9 cellular contexts compared by ENCODE assay signal in genomic region chr5:95870105-95870672, GRCh38. TPM values are rescaled to one million over a fixed set of nuclear protein-coding genes. Genes with fewer than 3 reads are reported as not detected.
DNase-seq lines count a peak whose midpoint lies in the region; ATAC-seq, FAIRE-seq and TF ChIP-seq lines count a peak whose summit lies in the region.
"Had no signal": no experiment of that assay in that cellular context is flagged by ENCODE, and none has a peak within 500 bp of the region (broad histone marks: within the 10 kb centered on the region; RNA-seq: fewer than 3 reads in every experiment).

No MANE protein-coding gene starts in this region.

- TF ChIP-seq CTCF in neural progenitor cell (IDR thresholded peaks at IDR 0.05) = no peak
- no peak for TF ChIP-seq CTCF in D721Med (IDR thresholded peaks at IDR 0.05; ENCODE audit: insufficient read depth, missing control alignments)

- no peak overlapping the region for H3K4me2 ChIP-seq in neural progenitor cell

- H3F3A ChIP-seq in neural progenitor cell (ENCODE audit: low read depth) = no peaks in the 10 kb centered on the region

- CTCF ChIA-PET in activated CD4-positive, alpha-beta memory T cell treated with anti-CD3 and anti-CD28 coated beads for 36 hours (lab: Charles Lee) = interaction anchor here (0.6 to 3.8 kb wide), 11 partner anchors 11 to 732 kb away, joined by 3 to 18 read pairs (median 4); partner anchors contain the start of gene ELL2

- H3K36me3 ChIP-seq in neural progenitor cell = no peaks in the 10 kb centered on the region

- H3K27me3 ChIP-seq in right cardiac atrium (ENCODE audit: control insufficient read depth, insufficient read depth) = no peaks in the 10 kb centered on the region
- no peaks in the 10 kb centered on the region for H3K27me3 ChIP-seq in neural progenitor cell

- peak overlapping the region; percentile 98 for H3K27ac Mint-ChIP-seq in activated CD4-positive, alpha-beta memory T cell treated with anti-CD3 and anti-CD28 coated beads for 36 hours
- no peak overlapping the region for H3K27ac Mint-ChIP-seq in neural progenitor cell

- H3K4me1 ChIP-seq in right cardiac atrium (ENCODE audit: control insufficient read depth, insufficient read depth, low read length) (peaks cover 4% of the 10 kb centered on the region), neural progenitor cell (peaks cover 4% of the 10 kb centered on the region)

- peaks cover 2% of the 10 kb centered on the region for H3K9me3 Mint-ChIP-seq in activated CD4-positive, alpha-beta memory T cell treated with anti-CD3 and anti-CD28 coated beads for 36 hours
- H3K9me3 Mint-ChIP-seq in neural progenitor cell = peaks cover 5% of the 10 kb centered on the region

- no peak for FAIRE-seq in D721Med (lab: Jason Lieb, UNC)
- FAIRE-seq: A204.1 had no signal

- H3K27me3 Mint-ChIP-seq in activated CD4-positive, alpha-beta memory T cell treated with anti-CD3 and anti-CD28 coated beads for 36 hours = no peaks in the 10 kb centered on the region
- no peaks in the 10 kb centered on the region for H3K27me3 Mint-ChIP-seq in neural progenitor cell (ENCODE audit: insufficient read depth, low read depth)

- H3K9me3 ChIP-seq in right cardiac atrium (ENCODE audit: control insufficient read depth, low read length) (no peaks in the 10 kb centered on the region), neural progenitor cell (ENCODE audit: low read depth) (no peaks in the 10 kb centered on the region)

- no peaks in the 10 kb centered on the region for H3K79me2 ChIP-seq in neural progenitor cell (ENCODE audit: low read depth)

- H3K4me3 Mint-ChIP-seq in activated CD4-positive, alpha-beta memory T cell treated with anti-CD3 and anti-CD28 coated beads for 36 hours = peak overlapping the region; percentile 54
- H3K4me3 Mint-ChIP-seq in neural progenitor cell = no peak overlapping the region

- ATAC-seq in HG03175 (IDR thresholded peaks at IDR 0.05; ENCODE audit: unreplicated experiment) (peak; percentile 54), right cardiac atrium (peak; percentile 32 to 74)

- no peak overlapping the region for H2AFZ ChIP-seq in neural progenitor cell (replicated peaks)

- H3K9ac ChIP-seq in neural progenitor cell = no peak overlapping the region

- DNase-seq in activated CD4-positive, CD25-positive, alpha-beta regulatory T cell treated with anti-CD3 and anti-CD28 coated beads, Interleukin-2, amount 50 U/mL, for 16 hours (ENCODE audit: low read depth, low spot score) = peak; percentile 7
- DNase-seq in activated CD4-positive, CD25-positive, alpha-beta regulatory T cell treated with anti-CD3 and anti-CD28 coated beads, Interleukin-2, amount 50 U/mL, for 72 hours = no peak
- peak; percentile 71 for DNase-seq in activated CD4-positive, alpha-beta memory T cell treated with anti-CD3 and anti-CD28 coated beads for 36 hours
- DNase-seq in right cardiac atrium (no peak), neural progenitor cell (ENCODE audit: low spot score) (no peak), D721Med (ENCODE audit: insufficient read length, low spot score) (no peak)
- DNase-seq in stimulated activated CD8-positive, alpha-beta memory T cell treated with anti-CD3 and anti-CD28 coated beads, Interleukin-7, amount 100 ng/mL, for 4 hours (ENCODE audit: low read depth in 2 of 2) = peak; percentile 47 to 58

- H4K20me1 ChIP-seq in neural progenitor cell (ENCODE audit: low read depth) = no peaks in the 10 kb centered on the region

- H3K27ac ChIP-seq in right cardiac atrium (ENCODE audit: low read length) (no peak overlapping the region), neural progenitor cell (no peak overlapping the region)

- no peak overlapping the region for H3K4me3 ChIP-seq in right cardiac atrium (ENCODE audit: low read length)
- H3K4me3 ChIP-seq in neural progenitor cell = no peak overlapping the region

- intact Hi-C loops in activated CD4-positive, alpha-beta memory T cell treated with anti-CD3 and anti-CD28 coated beads for 36 hours (cut with micrococcal nuclease) = loop anchor here (1.0 to 5.0 kb wide), 13 partner anchors 11 to 832 kb away; no protein-coding TSS in a partner anchor
- intact Hi-C loops in right cardiac atrium (cut with DNase I) = no loop called here

- WGBS in right cardiac atrium = 49% methylated on average over 1 of the region's 1 CpG

- POLR2A ChIA-PET in activated CD4-positive, alpha-beta memory T cell treated with anti-CD3 and anti-CD28 coated beads for 36 hours (lab: Charles Lee) = interaction anchor here (0.6 to 4.0 kb wide), 8 partner anchors 10 to 351 kb away, joined by 3 to 29 read pairs (median 3); partner anchors contain the start of gene GLRX

- H3K36me3 Mint-ChIP-seq in activated CD4-positive, alpha-beta memory T cell treated with anti-CD3 and anti-CD28 coated beads for 36 hours = peaks cover 1% of the 10 kb centered on the region
- no peaks in the 10 kb centered on the region for H3K36me3 Mint-ChIP-seq in neural progenitor cell

- H3K4me1 Mint-ChIP-seq in activated CD4-positive, alpha-beta memory T cell treated with anti-CD3 and anti-CD28 coated beads for 36 hours (ENCODE audit: low read depth) = peaks cover 58% of the 10 kb centered on the region
- peaks cover 6% of the 10 kb centered on the region for H3K4me1 Mint-ChIP-seq in neural progenitor cell

RNA-seq across cellular contexts. Expression of gene GLRX, which starts 47.7 kb away (rescaled TPM):
- total RNA-seq in activated CD4-positive, alpha-beta memory T cell treated with anti-CD3 and anti-CD28 coated beads for 36 hours = 10 to 100 TPM; 33.2 to 34.0 TPM
- 10 to 100 TPM; 70.2 to 85.2 (median 79.4) TPM for total RNA-seq in right cardiac atrium
- 192 TPM for polyA plus RNA-seq in right cardiac atrium
- total RNA-seq in neural progenitor cell (ENCODE audit: low replicate concordance) = 15.1 and 21.0 TPM in 2 replicates

Comparison
In these comparisons a context has a peak if more than half of its experiments do, and no peak if none do; other contexts are left out.
1. DNase-seq: peak in activated CD4-positive, CD25-positive, alpha-beta regulatory T cell treated with anti-CD3 and anti-CD28 coated beads, Interleukin-2, amount 50 U/mL, for 16 hours (single experiment), activated CD4-positive, alpha-beta memory T cell treated with anti-CD3 and anti-CD28 coated beads for 36 hours (single experiment) and stimulated activated CD8-positive, alpha-beta memory T cell treated with anti-CD3 and anti-CD28 coated beads, Interleukin-7, amount 100 ng/mL, for 4 hours (2 of 2); none in activated CD4-positive, CD25-positive, alpha-beta regulatory T cell treated with anti-CD3 and anti-CD28 coated beads, Interleukin-2, amount 50 U/mL, for 72 hours (single experiment), right cardiac atrium (0 of 3), neural progenitor cell (single experiment) and D721Med (single experiment).